8 cellular contexts compared by ENCODE assay signal in the genomic region with DNA sequence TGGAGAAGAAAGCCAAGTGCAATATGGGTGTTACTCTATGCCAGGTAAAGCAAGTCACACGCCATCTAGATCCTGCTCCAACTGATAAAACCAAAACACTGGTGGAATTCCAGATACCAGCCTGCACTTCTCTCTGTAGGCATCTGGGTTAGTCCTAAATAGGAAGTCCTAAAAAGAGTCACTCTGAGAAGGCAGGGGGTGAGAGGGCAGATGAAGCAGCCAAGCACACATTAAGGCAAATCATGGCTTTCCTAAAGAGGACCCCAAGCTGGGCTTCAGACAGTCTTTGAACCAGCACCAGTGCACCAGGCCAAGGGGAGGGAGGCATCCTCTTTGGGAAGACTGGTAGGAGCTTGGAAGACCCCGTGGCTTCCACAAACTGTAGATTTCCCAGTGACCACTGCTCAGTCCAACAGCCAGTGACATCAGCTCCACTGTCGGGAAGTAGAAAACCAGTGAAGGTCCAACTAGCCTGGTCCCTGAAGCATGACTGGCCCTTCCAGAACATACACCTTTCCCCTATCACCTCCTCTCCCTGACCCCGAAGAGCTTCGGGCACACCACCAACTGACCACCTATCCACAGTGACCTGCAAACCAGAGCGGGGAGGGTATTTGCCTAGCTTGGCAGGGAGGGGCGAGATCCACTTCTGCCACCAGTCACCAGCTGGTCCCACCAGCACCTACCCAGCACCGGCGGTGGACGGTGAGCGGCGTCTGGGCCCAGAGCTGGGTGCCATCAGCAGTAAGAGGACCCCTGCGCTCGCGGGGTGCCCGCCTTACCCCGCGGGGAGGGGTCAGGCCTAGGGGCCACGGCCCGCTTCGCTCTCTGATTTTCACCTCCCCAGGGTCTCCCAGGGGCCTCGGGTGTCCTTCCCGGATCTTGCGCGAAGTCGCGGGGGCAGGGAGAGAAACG. TPM values are rescaled to one million over a fixed set of nuclear protein-coding genes. Genes with fewer than 3 reads are reported as not detected.
DNase-seq lines count a peak whose midpoint lies in the region; ATAC-seq, FAIRE-seq and TF ChIP-seq lines count a peak whose summit lies in the region.

No MANE protein-coding gene starts in this region.

- ATAC-seq in A549 = peak; percentile 59 to 62
- ATAC-seq in GM18907 (IDR thresholded peaks at IDR 0.05; ENCODE audit: unreplicated experiment) = peak; percentile 17
- ATAC-seq in central memory CD8-positive, alpha-beta T cell (replicated peaks; ENCODE audit: extremely low read depth, poor library complexity, severe bottlenecking) = peak; percentile 11
- peak; percentile 28 to 29 for ATAC-seq in lower lobe of right lung

- POLR2A ChIA-PET in A549 (lab: Yijun Ruan, JAX) = interaction anchor here (0.6 to 3.2 kb wide), 6 partner anchors 17 to 317 kb away, joined by 3 to 57 read pairs (median 4); a partner anchor contains a TSS

- H3K36me3 ChIP-seq in lower lobe of right lung (no peaks in the 10 kb centered on the region), testis (ENCODE audit: low read depth, missing control alignments) (no peaks in the 10 kb centered on the region)

- 6% methylated on average over 26 of the region's 28 CpGs for WGBS in A549 (ENCODE audit: missing lambda C conversion rate)
- WGBS in testis, 2 donors = 17% methylated on average over 21 to 28 of the region's 28 CpGs

- H3K4me2 ChIP-seq in A549 = peak overlapping the region; percentile 97

- H3K4me3 ChIP-seq in A549 = peak overlapping the region; percentile 93
- peak overlapping the region; percentile 69 for H3K4me3 ChIP-seq in lower lobe of right lung
- peak overlapping the region; percentile 76 to 79 for H3K4me3 ChIP-seq in testis

- H3K27me3 ChIP-seq in lower lobe of right lung (ENCODE audit: low read depth) = no peaks in the 10 kb centered on the region
- no peaks in the 10 kb centered on the region for H3K27me3 ChIP-seq in testis

- TF ChIP-seq POLR2A in A549 (IDR thresholded peaks at IDR 0.05; ENCODE audit: low read length) = no peak
- TF ChIP-seq POLR2A in testis (IDR thresholded peaks at IDR 0.05) = no peak

- peak overlapping the region; percentile 95 for H3K4me3 Mint-ChIP-seq in central memory CD8-positive, alpha-beta T cell

- no peak for TF ChIP-seq CTCF in A549 (IDR thresholded peaks at IDR 0.05)
- no peak for TF ChIP-seq CTCF in lower lobe of right lung (IDR thresholded peaks at IDR 0.05)
- TF ChIP-seq CTCF in testis (IDR thresholded peaks at IDR 0.05) = no peak

- H3K4me1 ChIP-seq in A549 (peaks cover 52% of the 10 kb centered on the region), lower lobe of right lung (peaks cover 61% of the 10 kb centered on the region), testis (peaks cover 12% of the 10 kb centered on the region)

- H3K36me3 Mint-ChIP-seq in central memory CD8-positive, alpha-beta T cell (ENCODE audit: insufficient read depth) = peaks cover 38% of the 10 kb centered on the region

- H3K27me3 Mint-ChIP-seq in central memory CD8-positive, alpha-beta T cell = no peaks in the 10 kb centered on the region

- H3K27ac ChIP-seq in A549 (peak overlapping the region; percentile 99 to 100), lower lobe of right lung (peak overlapping the region; percentile 91), testis (peak overlapping the region; percentile 88 to 93)

- no peaks in the 10 kb centered on the region for H3K9me3 Mint-ChIP-seq in central memory CD8-positive, alpha-beta T cell

- intact Hi-C loops in lower lobe of right lung (cut with DNase I) = no loop called here
- intact Hi-C loops in testis (cut with DNase I; ENCODE audit: low total_unique reads) = no loop called here

- CTCF ChIA-PET in A549 (lab: Yijun Ruan, JAX) = interaction anchor here (0.6 to 3.2 kb wide), 6 partner anchors 20 to 189 kb away, joined by 3 to 21 read pairs (median 3); no protein-coding TSS in a partner anchor

- DNase-seq in A549 (ENCODE audit: low read depth in 1 of 2, low spot score in 1 of 2) (peak in 1 of 2 experiments; percentile 42), RKO (ENCODE audit: low spot score) (peak; percentile 51), lower lobe of right lung (peak; percentile 56), testis (peak; percentile 31), NCI-H446 (lab: John Stamatoyannopoulos, UW) (no peak), AG08395 (ENCODE audit: low spot score) (no peak)
- no peak for DNase-seq in central memory CD8-positive, alpha-beta T cell (ENCODE audit: low spot score in 2 of 2)

- H3K4me1 Mint-ChIP-seq in central memory CD8-positive, alpha-beta T cell = peaks cover 62% of the 10 kb centered on the region

- FAIRE-seq in A549 (lab: Jason Lieb, UNC) = no peak

- no peak for TF ChIP-seq RAD21 in A549 (conservative IDR thresholded peaks at IDR 0.05 in 1 of 2, IDR thresholded peaks at IDR 0.05 in 1 of 2)

- TF ChIP-seq EP300 in A549 (IDR thresholded peaks at IDR 0.05) = no peak

- no peaks in the 10 kb centered on the region for H3K9me3 ChIP-seq in A549
- H3K9me3 ChIP-seq in lower lobe of right lung = no peaks in the 10 kb centered on the region
- no peaks in the 10 kb centered on the region for H3K9me3 ChIP-seq in testis

- H3K27ac Mint-ChIP-seq in central memory CD8-positive, alpha-beta T cell (ENCODE audit: low read depth) = peak overlapping the region; percentile 96

TF ChIP-seq in A549, 52 proteins besides CTCF, POLR2A, EP300 and RAD21:
- TF ChIP-seq, protein P1, sequence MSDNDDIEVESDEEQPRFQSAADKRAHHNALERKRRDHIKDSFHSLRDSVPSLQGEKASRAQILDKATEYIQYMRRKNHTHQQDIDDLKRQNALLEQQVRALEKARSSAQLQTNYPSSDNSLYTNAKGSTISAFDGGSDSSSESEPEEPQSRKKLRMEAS (IDR thresholded peaks at IDR 0.05) = 0 out of 2 replicates have a peak, but pooled peaks have one; percentile 15
- TF ChIP-seq NFE2L2 (conservative IDR thresholded peaks at IDR 0.05; ENCODE audit: low read length) = no peak
TF ChIP-seq in A549: peak in this region for 1.

RNA-seq across cellular contexts. Expression of a gene that starts 1.0 kb away (rescaled TPM):
- polyA plus RNA-seq in A549 (2011; rRNA removed) = 197 and 216 TPM in 2 replicates
- polyA plus RNA-seq in A549 (2012; cell fraction: cytosol; rRNA removed) = 250 and 441 TPM in 2 replicates
- 173 and 229 TPM in 2 replicates for polyA plus RNA-seq in A549 (2012; cell fraction: nucleus; rRNA removed)
- 197 to 227 TPM (median 218 TPM) in 3 replicates for polyA plus RNA-seq in A549 (2017; fragmentation: RNase III; extraction: RNeasy Plus Mini Kit Qiagen cat#74134 plus additional on column Dnase treatment)
- polyA minus RNA-seq in A549 (2011; rRNA and poly(A)+ RNA removed) = 215 and 242 TPM in 2 replicates
- total RNA-seq in lower lobe of right lung = 281 TPM
- total RNA-seq in testis = 10 to 100 TPM in 1 of 2 donors, 1 to 10 TPM in 1; 9.9 to 13.6 TPM
- 31.5 TPM for polyA plus RNA-seq in testis (ENCODE audit: insufficient read depth, low read depth, low replicate concordance)

Comparison
In these comparisons a context has a peak if more than half of its experiments do, and no peak if none do; other contexts are left out.
1. DNase-seq: peak in RKO (single experiment), lower lobe of right lung (single experiment) and testis (single experiment); none in central memory CD8-positive, alpha-beta T cell (0 of 2), NCI-H446 (0 of 2) and AG08395 (single experiment).
2. RNA of a gene that starts 1.0 kb away (total RNA-seq): 281 TPM in lower lobe of right lung (single experiment); 9.9 to 13.6 TPM in testis; every median in the first group is over 10 times any median in the second.
3. Peak in every context shown above with its lines, with median percentiles within 50 percentile points of each other: ATAC-seq, H3K27ac ChIP-seq and H3K4me3 ChIP-seq.